Comparison of ENCODE assay signal across 25 cellular contexts in genomic region chr13:112772539-112772909, GRCh38.
"Had no signal": no experiment of that assay in that cellular context is flagged by ENCODE, and none has a peak within 500 bp of the region (broad histone marks: within the 10 kb centered on the region; RNA-seq: fewer than 3 reads in every experiment).

No MANE protein-coding gene starts in this region.

- FAIRE-seq: colon, endometrium, islet of Langerhans had no signal

- H3K27ac Mint-ChIP-seq: activated CD4-positive, alpha-beta memory T cell treated with anti-CD3 and anti-CD28 coated beads, Interleukin-2, amount 10 ng/mL, durations not matched to agents 7 days and 5 days; activated CD4-positive, alpha-beta T cell treated with anti-CD3 and anti-CD28 coated beads, Interleukin-2, amount 10 ng/mL, durations not matched to agents 7 days and 5 days; activated naive CD4-positive, alpha-beta T cell treated with anti-CD3 and anti-CD28 coated beads, Interleukin-2, amount 50 U/mL, for 24 hours; activated naive CD8-positive, alpha-beta T cell treated with anti-CD3 and anti-CD28 coated beads, Interleukin-2, amount 50 U/mL, for 24 hours; activated T-helper 17 cell treated with anti-CD3 and anti-CD28 coated beads, Interleukin-2, amount 50 U/mL, for 72 hours; T-helper 1 cell treated with Interleukin-12 subunit alpha and Interleukin-12 subunit beta and Interleukin-4 antibody, amounts not matched to agents 30 μg/mL and 1 μg/mL, for 36 hours had no signal

- DNase-seq: activated CD4-positive, alpha-beta memory T cell treated with anti-CD3 and anti-CD28 coated beads, Interleukin-2, amount 10 ng/mL, durations not matched to agents 7 days and 5 days; activated CD4-positive, alpha-beta T cell treated with anti-CD3 and anti-CD28 coated beads for 1 hour; activated CD4-positive, alpha-beta T cell treated with anti-CD3 and anti-CD28 coated beads, Interleukin-2, amount 10 ng/mL, durations not matched to agents 7 days and 5 days; activated naive CD8-positive, alpha-beta T cell treated with anti-CD3 and anti-CD28 coated beads, Interleukin-2, amount 50 U/mL, for 24 hours; activated T-cell treated with anti-CD3 and anti-CD28 coated beads, Interleukin-2, amount 50 U/mL, for 4 hours; amygdala; effector CD8-positive, alpha-beta T cell; esophagus squamous epithelium; foreskin melanocyte; mesendoderm; ovary; psoas muscle; stimulated activated naive CD4-positive, alpha-beta T cell; SW 1271; T-helper 9 cell had no signal

- H3K36me3 ChIP-seq: breast epithelium, esophagus squamous epithelium, ovary had no signal

- H3K9me3 ChIP-seq: breast epithelium, esophagus squamous epithelium, ovary, psoas muscle, tibial nerve had no signal

- H3K27me3 Mint-ChIP-seq: activated CD4-positive, alpha-beta memory T cell treated with anti-CD3 and anti-CD28 coated beads, Interleukin-2, amount 10 ng/mL, durations not matched to agents 7 days and 5 days; activated CD4-positive, alpha-beta T cell treated with anti-CD3 and anti-CD28 coated beads, Interleukin-2, amount 10 ng/mL, durations not matched to agents 7 days and 5 days; activated naive CD4-positive, alpha-beta T cell treated with anti-CD3 and anti-CD28 coated beads, Interleukin-2, amount 50 U/mL, for 24 hours; activated naive CD8-positive, alpha-beta T cell treated with anti-CD3 and anti-CD28 coated beads, Interleukin-2, amount 50 U/mL, for 24 hours; activated T-helper 17 cell treated with anti-CD3 and anti-CD28 coated beads, Interleukin-2, amount 50 U/mL, for 72 hours had no signal

- H3K27me3 ChIP-seq: breast epithelium, esophagus squamous epithelium, ovary, tibial nerve had no signal

- ATAC-seq: activated naive CD8-positive, alpha-beta T cell treated with anti-CD3 and anti-CD28 coated beads, Interleukin-2, amount 50 U/mL, for 24 hours; activated T-cell treated with anti-CD3 and anti-CD28 coated beads, Interleukin-2, amount 50 U/mL, for 4 hours; activated T-helper 17 cell treated with anti-CD3 and anti-CD28 coated beads, Interleukin-2, amount 50 U/mL, for 72 hours had no signal

- H3K4me1 ChIP-seq: breast epithelium had no signal

- H3K9me3 Mint-ChIP-seq: activated CD4-positive, alpha-beta memory T cell treated with anti-CD3 and anti-CD28 coated beads, Interleukin-2, amount 10 ng/mL, durations not matched to agents 7 days and 5 days; activated CD4-positive, alpha-beta T cell treated with anti-CD3 and anti-CD28 coated beads, Interleukin-2, amount 10 ng/mL, durations not matched to agents 7 days and 5 days; activated naive CD4-positive, alpha-beta T cell treated with anti-CD3 and anti-CD28 coated beads, Interleukin-2, amount 50 U/mL, for 24 hours; activated naive CD8-positive, alpha-beta T cell treated with anti-CD3 and anti-CD28 coated beads, Interleukin-2, amount 50 U/mL, for 24 hours; activated T-cell treated with anti-CD3 and anti-CD28 coated beads, Interleukin-2, amount 50 U/mL, for 4 hours; activated T-helper 17 cell treated with anti-CD3 and anti-CD28 coated beads, Interleukin-2, amount 50 U/mL, for 72 hours; nephron; T-helper 1 cell treated with Interleukin-12 subunit alpha and Interleukin-12 subunit beta and Interleukin-4 antibody, amounts not matched to agents 30 μg/mL and 1 μg/mL, for 36 hours had no signal

- H3K4me3 ChIP-seq: breast epithelium, esophagus squamous epithelium, ovary, psoas muscle, tibial nerve had no signal

- H3K27ac ChIP-seq: breast epithelium, epithelial cell of prostate, esophagus squamous epithelium, ovary, psoas muscle, tibial nerve had no signal

- H3K4me3 Mint-ChIP-seq: activated CD4-positive, alpha-beta memory T cell treated with anti-CD3 and anti-CD28 coated beads, Interleukin-2, amount 10 ng/mL, durations not matched to agents 7 days and 5 days; activated CD4-positive, alpha-beta T cell treated with anti-CD3 and anti-CD28 coated beads, Interleukin-2, amount 10 ng/mL, durations not matched to agents 7 days and 5 days; activated naive CD4-positive, alpha-beta T cell treated with anti-CD3 and anti-CD28 coated beads, Interleukin-2, amount 50 U/mL, for 24 hours; activated naive CD8-positive, alpha-beta T cell treated with anti-CD3 and anti-CD28 coated beads, Interleukin-2, amount 50 U/mL, for 24 hours; activated T-cell treated with anti-CD3 and anti-CD28 coated beads, Interleukin-2, amount 50 U/mL, for 4 hours; activated T-helper 17 cell treated with anti-CD3 and anti-CD28 coated beads, Interleukin-2, amount 50 U/mL, for 72 hours; nephron; T-helper 1 cell treated with Interleukin-12 subunit alpha and Interleukin-12 subunit beta and Interleukin-4 antibody, amounts not matched to agents 30 μg/mL and 1 μg/mL, for 36 hours had no signal
